In genomic region chr11:94897330-94897768, GRCh38 we compare ENCODE assay signal across 8 cellular contexts.
DNase-seq lines count a peak whose midpoint lies in the region; ATAC-seq and TF ChIP-seq lines count a peak whose summit lies in the region.

No MANE protein-coding gene starts in this region.

- H3K9me3 ChIP-seq in HCT116 (ENCODE audit: control insufficient read depth in 1 of 2, insufficient read depth in 1 of 2, low read depth in 1 of 2, low read length in 2 of 2) (no peaks in the 10 kb centered on the region), neuronal stem cell (replicated peaks in 1 of 2; ENCODE audit: control insufficient read depth in 2 of 2, insufficient read depth in 1 of 2, low read depth in 1 of 2, low read length in 2 of 2) (peaks cover 0 to 13% of the 10 kb centered on the region in 2 donors)

- H3K9ac ChIP-seq in HCT116 (ENCODE audit: low read length) (no peak overlapping the region), neuronal stem cell (ENCODE audit: low read depth, low read length, poor library complexity) (no peak overlapping the region)

- no peaks in the 10 kb centered on the region for H3K9me2 ChIP-seq in HCT116 (ENCODE audit: insufficient read depth)

- H4K8ac ChIP-seq in neuronal stem cell (ENCODE audit: low read depth, low read length), result no peak overlapping the region

- RAD21 ChIA-PET in HCT116 (lab: Charles Lee; ENCODE audit: low non-redundant PET in 1 of 2, low total read pairs in 2 of 2, uncharacterized antibody in 2 of 2, unreplicated experiment in 2 of 2), result interaction anchor here in 1 of 2 experiments (1.2 kb wide), 1 partner anchor 274 kb away, joined by 9 read pairs; no protein-coding TSS in a partner anchor

- DNase-seq in NCI-H2081 (lab: John Stamatoyannopoulos, UW) (peak; percentile 26 to 38), NCI-H2081 treated with DMSO at 0.1 percent for 48 hours (lab: John Stamatoyannopoulos, UW) (no peak), HCT116 (ENCODE audit: low read depth, low spot score) (peak; percentile 47), NCI-H2171 (lab: John Stamatoyannopoulos, UW) (peak; percentile 16), fibroblast of peridontal ligament (ENCODE audit: extremely low read depth) (peak; percentile 66), neuronal stem cell (ENCODE audit: low spot score) (peak; percentile 37)
- peak; percentile 63 for DNase-seq in activated CD4-positive, alpha-beta T cell treated with anti-CD3 and anti-CD28 coated beads for 48 hours

- peak; percentile 90 to 91 (median 90) for TF ChIP-seq CTCF in HCT116 (IDR thresholded peaks at IDR 0.05 in 2 of 3, conservative IDR thresholded peaks at IDR 0.05 in 1 of 3; ENCODE audit: borderline replicate concordance in 1 of 3, insufficient read depth in 1 of 3, low read depth in 2 of 3, low read length in 2 of 3)

- no peaks in the 10 kb centered on the region for H3K79me2 ChIP-seq in HCT116 (ENCODE audit: insufficient read depth, low read length)

- peak overlapping the region; percentile 65 for H2AFZ ChIP-seq in HCT116 (ENCODE audit: low read depth, low read length, poor library complexity, severe bottlenecking)
- no peak overlapping the region for H2AFZ ChIP-seq in neuronal stem cell (ENCODE audit: low read length)

- no peak overlapping the region for H2BK15ac ChIP-seq in neuronal stem cell (ENCODE audit: low read length)

- H3K4me1 ChIP-seq in HCT116 (ENCODE audit: control insufficient read depth in 1 of 2, insufficient read depth in 2 of 2, low read length in 2 of 2), result no peaks in the 10 kb centered on the region
- H3K4me1 ChIP-seq in neuronal stem cell (ENCODE audit: control insufficient read depth in 2 of 2, insufficient read depth in 1 of 2, low read depth in 1 of 2, low read length in 2 of 2), result no peaks in the 10 kb centered on the region

- H2BK120ac ChIP-seq in neuronal stem cell (ENCODE audit: low read depth, low read length), result no peak overlapping the region

- H3K4ac ChIP-seq in neuronal stem cell (ENCODE audit: low read length), result no peak overlapping the region

- H3K4me3 ChIP-seq in HCT116 (replicated peaks in 1 of 2; ENCODE audit: low read depth in 1 of 2, low read length in 2 of 2), result no peak overlapping the region
- H3K4me3 ChIP-seq in neuronal stem cell (ENCODE audit: low read length in 2 of 2), result no peak overlapping the region

- H3K14ac ChIP-seq in neuronal stem cell (ENCODE audit: low read length), result no peak overlapping the region

- CTCF ChIA-PET in HCT116 (lab: Charles Lee), result interaction anchor here (0.6 to 1.2 kb wide), 13 partner anchors 19 to 1529 kb away, joined by 3 to 13 read pairs (median 3); partner anchors contain the start of genes CWC15 and KDM4D

- no peak overlapping the region for H3K18ac ChIP-seq in neuronal stem cell (ENCODE audit: low read length)

- ATAC-seq in HCT116 (peak; percentile 91), HG02884 (IDR thresholded peaks at IDR 0.05; ENCODE audit: unreplicated experiment) (no peak)

- intact Hi-C loops in HCT116 (cut with micrococcal nuclease), result loop anchor here (1.0 to 2.0 kb wide), 3 partner anchors 111 to 379 kb away; no protein-coding TSS in a partner anchor

- H3K4me2 ChIP-seq in HCT116 (ENCODE audit: low read length), result no peak overlapping the region
- no peak overlapping the region for H3K4me2 ChIP-seq in neuronal stem cell (ENCODE audit: insufficient read depth, low read length, poor library complexity, severe bottlenecking)

- no peak overlapping the region for H2AK5ac ChIP-seq in neuronal stem cell (ENCODE audit: low read depth, low read length)

- no peak for TF ChIP-seq POLR2A in HCT116 (IDR thresholded peaks at IDR 0.05; ENCODE audit: borderline replicate concordance, extremely low read depth, insufficient read depth, insufficient read length)

- no peak overlapping the region for H2BK5ac ChIP-seq in neuronal stem cell (ENCODE audit: low read length)

- WGBS in neuronal stem cell (ENCODE audit: extremely low coverage in 2 of 2, insufficient read length in 2 of 2, insufficient replicate concordance in 1 of 2), 2 donors, result no CpG with 5 or more reads among the region's 1 CpG

- H4K91ac ChIP-seq in neuronal stem cell (ENCODE audit: low read depth, low read length, poor library complexity), result no peak overlapping the region

- no peak overlapping the region for H3K27ac ChIP-seq in HCT116 (ENCODE audit: low read depth, low read length)
- H3K27ac ChIP-seq in neuronal stem cell (replicated peaks; ENCODE audit: low read length), result no peak overlapping the region

- H3K79me1 ChIP-seq in neuronal stem cell (ENCODE audit: low read depth, low read length), result no peaks in the 10 kb centered on the region

- no TSS peak for BruUV-seq in HCT116 (replicated peaks; lab: Mats Ljungman, UMichigan)

- no peak overlapping the region for H3K23ac ChIP-seq in neuronal stem cell (ENCODE audit: low read depth, low read length, poor library complexity)

- no peaks in the 10 kb centered on the region for H3K36me3 ChIP-seq in HCT116 (ENCODE audit: control insufficient read depth in 1 of 2, insufficient read depth in 2 of 2, low read length in 2 of 2)
- peaks cover 0 to 4% of the 10 kb centered on the region in 2 donors for H3K36me3 ChIP-seq in neuronal stem cell (replicated peaks in 1 of 2; ENCODE audit: control insufficient read depth in 2 of 2, insufficient read depth in 2 of 2, low read length in 2 of 2)

- TF ChIP-seq RAD21 in HCT116 (IDR thresholded peaks at IDR 0.05; ENCODE audit: low read depth), result peak; percentile 90

- no peaks in the 10 kb centered on the region for H3K27me3 ChIP-seq in HCT116 (ENCODE audit: insufficient read depth, low read length)
- H3K27me3 ChIP-seq in neuronal stem cell (ENCODE audit: control insufficient read depth in 3 of 3, insufficient read depth in 3 of 3, low read depth in 1 of 3, low read length in 3 of 3), result no peaks in the 10 kb centered on the region

- POLR2A ChIA-PET in HCT116 (lab: Charles Lee), result interaction anchor here (1.2 kb wide), 1 partner anchor 275 kb away, joined by 3 read pairs; no protein-coding TSS in a partner anchor

- H4K20me1 ChIP-seq in HCT116 (ENCODE audit: insufficient read depth), result no peaks in the 10 kb centered on the region

- no peak overlapping the region for H2BK12ac ChIP-seq in neuronal stem cell (ENCODE audit: low read length)

TF ChIP-seq in HCT116, 20 proteins besides CTCF, POLR2A, EP300 and RAD21 (continues in another document):
- no peak for TF ChIP-seq EZH2 (IDR thresholded peaks at IDR 0.05)
- TF ChIP-seq MAX (IDR thresholded peaks at IDR 0.05), result no peak
- no peak for TF ChIP-seq SP1 (IDR thresholded peaks at IDR 0.05; ENCODE audit: low read depth)
- no peak for TF ChIP-seq SIN3A (IDR thresholded peaks at IDR 0.05; ENCODE audit: low read depth)
- TF ChIP-seq CEBPB (IDR thresholded peaks at IDR 0.05; ENCODE audit: low read depth), result no peak
- TF ChIP-seq YY1 (IDR thresholded peaks at IDR 0.05; ENCODE audit: extremely low read depth, insufficient replicate concordance, low read depth, low read length), result no peak
- TF ChIP-seq ATF3 (IDR thresholded peaks at IDR 0.05), result no peak
- TF ChIP-seq ZFX (IDR thresholded peaks at IDR 0.05), result no peak
- no peak for TF ChIP-seq EZH2phosphoT487 (IDR thresholded peaks at IDR 0.05; ENCODE audit: borderline replicate concordance)
- no peak for TF ChIP-seq FOSL1 (IDR thresholded peaks at IDR 0.05; ENCODE audit: low read depth)
- TF ChIP-seq TCF7L2 (IDR thresholded peaks at IDR 0.05; ENCODE audit: borderline replicate concordance, extremely low read depth, insufficient read depth, insufficient read length), result no peak
- TF ChIP-seq EGR1 (IDR thresholded peaks at IDR 0.05; ENCODE audit: low read depth), result no peak
- TF ChIP-seq ZNF274 (IDR thresholded peaks at IDR 0.05; ENCODE audit: low read depth, low read length), result no peak
- TF ChIP-seq JUND (IDR thresholded peaks at IDR 0.05), result no peak
- TF ChIP-seq CBX3 (IDR thresholded peaks at IDR 0.05; ENCODE audit: low read depth), result no peak
- TF ChIP-seq ELF1 (IDR thresholded peaks at IDR 0.05; ENCODE audit: borderline replicate concordance, low read depth), result no peak
- no peak for TF ChIP-seq SRF (IDR thresholded peaks at IDR 0.05; ENCODE audit: low read depth)
- no peak for TF ChIP-seq REST (IDR thresholded peaks at IDR 0.05; ENCODE audit: low read depth)
